Comparison of ENCODE assay signal across 8 cellular contexts in the genomic region with DNA sequence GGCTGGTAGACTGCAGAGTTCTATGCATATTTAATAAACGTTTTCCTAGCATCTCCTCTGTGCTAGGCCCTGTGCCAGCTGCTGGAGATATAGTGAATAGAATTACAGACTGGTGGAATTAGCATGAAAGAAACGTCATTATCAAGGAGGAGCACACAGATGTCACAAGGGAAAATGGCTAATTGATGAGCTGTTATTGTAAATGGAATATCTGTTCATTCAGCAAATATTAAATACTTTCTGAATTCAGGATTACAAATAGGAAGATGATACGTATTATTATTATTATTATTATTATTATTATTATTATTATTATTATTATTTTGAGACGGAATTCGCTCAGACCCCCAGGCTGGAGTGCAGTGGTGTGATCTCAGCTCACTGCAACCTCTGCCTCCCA. TPM values are rescaled to one million over a fixed set of nuclear protein-coding genes. Genes with fewer than 3 reads are reported as not detected.
A peak's percentile ranks its signal among the peaks of the same experiment; 100 is the strongest.
DNase-seq lines count a peak whose midpoint lies in the region; ATAC-seq, FAIRE-seq and TF ChIP-seq lines count a peak whose summit lies in the region.

No MANE protein-coding gene starts in this region.

- H3K27me3 Mint-ChIP-seq in activated CD8-positive, alpha-beta memory T cell treated with anti-CD3 and anti-CD28 coated beads, Interleukin-2, amount 10 ng/mL, durations not matched to agents 7 days and 5 days: no peaks in the 10 kb centered on the region

- peaks cover 6% of the 10 kb centered on the region for H3K36me3 Mint-ChIP-seq in activated CD8-positive, alpha-beta memory T cell treated with anti-CD3 and anti-CD28 coated beads, Interleukin-2, amount 10 ng/mL, durations not matched to agents 7 days and 5 days
- peaks cover 12% of the 10 kb centered on the region in 2 donors for H3K36me3 Mint-ChIP-seq in activated naive CD4-positive, alpha-beta T cell treated with anti-CD3 and anti-CD28 coated beads, Interleukin-2, amount 50 U/mL, for 72 hours

- H3K9me1 ChIP-seq in keratinocyte (ENCODE audit: control insufficient read depth, extremely low read depth, insufficient read depth, low read length): peaks cover 2% of the 10 kb centered on the region

- H3K4me3 ChIP-seq in keratinocyte (ENCODE audit: control insufficient read depth in 2 of 3, extremely low read depth in 1 of 3, insufficient read depth in 2 of 3, low read depth in 1 of 3, low read length in 3 of 3) (peak overlapping the region; percentile 81 to 93 (median 85)), suprapubic skin (peak overlapping the region; percentile 82)

- H2AFZ ChIP-seq in keratinocyte (ENCODE audit: control insufficient read depth, low read length): no peak overlapping the region

- peaks cover 2% of the 10 kb centered on the region for H4K20me1 ChIP-seq in keratinocyte (ENCODE audit: control insufficient read depth, extremely low read depth, insufficient read depth, low read length)

- H3K9me3 Mint-ChIP-seq in activated CD8-positive, alpha-beta memory T cell treated with anti-CD3 and anti-CD28 coated beads, Interleukin-2, amount 10 ng/mL, durations not matched to agents 7 days and 5 days (ENCODE audit: low read depth): no peaks in the 10 kb centered on the region
- no peaks in the 10 kb centered on the region for H3K9me3 Mint-ChIP-seq in activated naive CD4-positive, alpha-beta T cell treated with anti-CD3 and anti-CD28 coated beads, Interleukin-2, amount 50 U/mL, for 72 hours

- H3K79me2 ChIP-seq in keratinocyte (ENCODE audit: control insufficient read depth, insufficient read depth, low read length): peaks cover 56% of the 10 kb centered on the region

- FAIRE-seq in keratinocyte (lab: Jason Lieb, UNC): no peak

- H3K27me3 ChIP-seq in keratinocyte (ENCODE audit: control insufficient read depth, extremely low read depth, insufficient read depth, low read length): no peaks in the 10 kb centered on the region
- H3K27me3 ChIP-seq in suprapubic skin: no peaks in the 10 kb centered on the region

- no peak for TF ChIP-seq EP300 in suprapubic skin (IDR thresholded peaks at IDR 0.05)

- H3K9me3 ChIP-seq in keratinocyte (ENCODE audit: control insufficient read depth, low read depth, low read length): no peaks in the 10 kb centered on the region
- H3K9me3 ChIP-seq in suprapubic skin: no peaks in the 10 kb centered on the region

- peak overlapping the region; percentile 72 for H3K4me3 Mint-ChIP-seq in activated CD8-positive, alpha-beta memory T cell treated with anti-CD3 and anti-CD28 coated beads, Interleukin-2, amount 10 ng/mL, durations not matched to agents 7 days and 5 days

- peak overlapping the region; percentile 81 for H3K4me2 ChIP-seq in keratinocyte (ENCODE audit: control insufficient read depth, extremely low read depth, insufficient read depth, low read depth, low read length)

- peak overlapping the region; percentile 90 for H3K27ac Mint-ChIP-seq in activated CD8-positive, alpha-beta memory T cell treated with anti-CD3 and anti-CD28 coated beads, Interleukin-2, amount 10 ng/mL, durations not matched to agents 7 days and 5 days
- peak overlapping the region; percentile 93 to 98 for H3K27ac Mint-ChIP-seq in activated naive CD4-positive, alpha-beta T cell treated with anti-CD3 and anti-CD28 coated beads, Interleukin-2, amount 50 U/mL, for 72 hours

- no peak for ATAC-seq in activated CD8-positive, alpha-beta memory T cell treated with anti-CD3 and anti-CD28 coated beads, Interleukin-2, amount 10 ng/mL, durations not matched to agents 7 days and 5 days
- no peak for ATAC-seq in activated naive CD4-positive, alpha-beta T cell treated with anti-CD3 and anti-CD28 coated beads, Interleukin-2, amount 50 U/mL, for 72 hours
- no peak for ATAC-seq in GM19035 (IDR thresholded peaks at IDR 0.05; ENCODE audit: unreplicated experiment)

- TF ChIP-seq CTCF in keratinocyte (optimal IDR thresholded peaks at IDR 0.05 in 1 of 3, IDR thresholded peaks at IDR 0.05 in 1 of 3, conservative IDR thresholded peaks at IDR 0.05 in 1 of 3; ENCODE audit: extremely low read depth in 1 of 3, insufficient read depth in 2 of 3, low read length in 3 of 3) (no peak), suprapubic skin (IDR thresholded peaks at IDR 0.05) (no peak)

- peak overlapping the region; percentile 84 for H3K27ac ChIP-seq in keratinocyte (ENCODE audit: control insufficient read depth, insufficient read depth, low read length)
- no peak overlapping the region for H3K27ac ChIP-seq in suprapubic skin

- H3K4me1 ChIP-seq in keratinocyte (ENCODE audit: control insufficient read depth, extremely low read depth, insufficient read depth, low read length): peaks cover 14% of the 10 kb centered on the region
- H3K4me1 ChIP-seq in suprapubic skin: peaks cover 22% of the 10 kb centered on the region

- dilution Hi-C loops in keratinocyte (cut with MboI; ENCODE audit: extremely low pct_ligation_motif_present, low sequenced_read_pairs): no loop called here

- CTCF ChIA-PET in activated CD8-positive, alpha-beta memory T cell treated with anti-CD3 and anti-CD28 coated beads, Interleukin-2, amount 10 ng/mL, durations not matched to agents 7 days and 5 days (lab: Charles Lee): interaction anchor here (0.9 to 2.1 kb wide), 7 partner anchors 9 to 245 kb away, joined by 3 to 15 read pairs (median 3); no protein-coding TSS in a partner anchor

- no peak for DNase-seq in activated CD8-positive, alpha-beta memory T cell treated with anti-CD3 and anti-CD28 coated beads, Interleukin-2, amount 10 ng/mL, durations not matched to agents 7 days and 5 days
- DNase-seq in activated CD8-positive, alpha-beta memory T cell treated with anti-CD3 and anti-CD28 coated beads, Interleukin-2, amount 50 U/mL, for 48 hours: no peak
- no peak for DNase-seq in activated naive CD4-positive, alpha-beta T cell treated with anti-CD3 and anti-CD28 coated beads, Interleukin-2, amount 50 U/mL, for 72 hours (ENCODE audit: low spot score in 2 of 2)
- DNase-seq in keratinocyte (ENCODE audit: low read depth, low spot score) (no peak), suprapubic skin (ENCODE audit: low spot score in 2 of 2) (no peak), NCI-H1105 (lab: John Stamatoyannopoulos, UW) (no peak), HK-2 (ENCODE audit: unreplicated experiment) (no peak)

- H3K9ac ChIP-seq in keratinocyte (ENCODE audit: control insufficient read depth, extremely low read depth, insufficient read depth, low read length): peak overlapping the region; percentile 95

- peaks cover 26% of the 10 kb centered on the region for H3K4me1 Mint-ChIP-seq in activated CD8-positive, alpha-beta memory T cell treated with anti-CD3 and anti-CD28 coated beads, Interleukin-2, amount 10 ng/mL, durations not matched to agents 7 days and 5 days

- TF ChIP-seq POLR2A in suprapubic skin (IDR thresholded peaks at IDR 0.05): no peak

- WGBS in suprapubic skin: 50% methylated on average over 5 of the region's 5 CpGs

- H3K36me3 ChIP-seq in keratinocyte (ENCODE audit: control insufficient read depth in 2 of 2, extremely low read depth in 1 of 2, insufficient read depth in 2 of 2, low read length in 2 of 2) (peaks cover 7 to 11% of the 10 kb centered on the region in 2 experiments), suprapubic skin (peaks cover 24% of the 10 kb centered on the region)

RNA-seq across cellular contexts. Expression of a gene that starts 1.2 kb away (rescaled TPM):
- 10 to 100 TPM; 18.9 to 23.9 TPM for total RNA-seq in activated CD8-positive, alpha-beta memory T cell treated with anti-CD3 and anti-CD28 coated beads, Interleukin-2, amount 10 ng/mL, durations not matched to agents 7 days and 5 days
- total RNA-seq in activated naive CD4-positive, alpha-beta T cell treated with anti-CD3 and anti-CD28 coated beads, Interleukin-2, amount 50 U/mL, for 72 hours: 10 to 100 TPM; 11.6 to 21.8 TPM
- 20.1 to 29.5 TPM (median 27.1 TPM) in 3 replicates for polyA plus RNA-seq in keratinocyte
- 2.7 TPM for polyA plus RNA-seq in keratinocyte (2011; ENCODE audit: low read depth)
- polyA plus RNA-seq in keratinocyte (2011; cell fraction: cytosol; rRNA removed): 19.6 and 21.1 TPM in 2 replicates
- 24.1 and 29.1 TPM in 2 replicates for polyA plus RNA-seq in keratinocyte (2011; cell fraction: nucleus; rRNA removed)
- 21.9 and 23.1 TPM in 2 replicates for polyA plus RNA-seq in keratinocyte (2012; ENCODE audit: low replicate concordance)
- polyA minus RNA-seq in keratinocyte: 25.2 to 41.1 TPM (median 31.4 TPM) in 3 replicates
- polyA minus RNA-seq in keratinocyte (2011; cell fraction: cytosol; rRNA and poly(A)+ RNA removed): 20.1 TPM
- 18.6 and 22.6 TPM in 2 replicates for polyA minus RNA-seq in keratinocyte (2011; cell fraction: nucleus; rRNA and poly(A)+ RNA removed)
- total RNA-seq in suprapubic skin: 10 to 100 TPM; 34.4 to 54.6 (median 43.8) TPM
